ENCODE assay signal across 22 cellular contexts in genomic region chr1:205306929-205307566, GRCh38. TPM values are rescaled to one million over a fixed set of nuclear protein-coding genes. Genes with fewer than 3 reads are reported as not detected.
DNase-seq lines count a peak whose midpoint lies in the region; ATAC-seq and TF ChIP-seq lines count a peak whose summit lies in the region.
"Had no signal": no experiment of that assay in that cellular context is flagged by ENCODE, and none has a peak within 500 bp of the region (broad histone marks: within the 10 kb centered on the region; RNA-seq: fewer than 3 reads in every experiment).

No MANE protein-coding gene starts in this region.

- no peak overlapping the region for H2AFZ ChIP-seq in SK-N-SH (ENCODE audit: low read depth)

- ATAC-seq in Panc1 (no peak), GM19351 (IDR thresholded peaks at IDR 0.05; ENCODE audit: unreplicated experiment) (no peak)
- ATAC-seq: heart right ventricle, sciatic nerve had no signal

- no peak overlapping the region for H3K4me3 Mint-ChIP-seq in CD4-positive, alpha-beta memory T cell
- no peak overlapping the region for H3K4me3 Mint-ChIP-seq in endodermal cell
- H3K4me3 Mint-ChIP-seq: activated CD4-positive, alpha-beta T cell treated with anti-CD3 and anti-CD28 coated beads, Interleukin-2, amount 10 ng/mL, durations not matched to agents 24 days and 14 days had no signal

- peaks cover 25 to 67% (median 41%) of the 10 kb centered on the region in 4 donors for H3K4me1 Mint-ChIP-seq in CD4-positive, alpha-beta memory T cell
- H3K4me1 Mint-ChIP-seq in endodermal cell: peaks cover 4% of the 10 kb centered on the region

- TF ChIP-seq EP300 in SK-N-SH (IDR thresholded peaks at IDR 0.05; ENCODE audit: borderline replicate concordance in 1 of 2, low read depth in 1 of 2, low read length in 1 of 2): no peak

- H3K27ac Mint-ChIP-seq in CD4-positive, alpha-beta memory T cell: peak overlapping the region in 5 of 7 donors; percentile 6 to 73 (median 38)
- H3K27ac Mint-ChIP-seq in endodermal cell: no peak overlapping the region
- H3K27ac Mint-ChIP-seq: activated CD4-positive, alpha-beta T cell treated with anti-CD3 and anti-CD28 coated beads, Interleukin-2, amount 10 ng/mL, durations not matched to agents 24 days and 14 days had no signal

- POLR2A ChIA-PET in CD4-positive, alpha-beta memory T cell (lab: Charles Lee; ENCODE audit: partially characterized antibody): interaction anchor here (1.0 to 15.2 kb wide), 5 partner anchors 9 to 20 kb away, joined by 3 to 159 read pairs (median 3); no protein-coding TSS in a partner anchor
- POLR2A ChIA-PET in Panc1 (lab: Charles Lee): no interaction called here
- POLR2A ChIA-PET in SK-N-SH (lab: Yijun Ruan, JAX): no interaction called here

- H3K4me1 ChIP-seq in CD4-positive, alpha-beta memory T cell (ENCODE audit: insufficient read depth, low read length): peaks cover 39% of the 10 kb centered on the region
- H3K4me1 ChIP-seq in Panc1 (ENCODE audit: control insufficient read depth, insufficient read depth, low read length) (peaks cover 23% of the 10 kb centered on the region), endodermal cell (ENCODE audit: control insufficient read depth, insufficient read depth, low read length) (peaks cover 4% of the 10 kb centered on the region), neutrophil (ENCODE audit: control insufficient read depth in 1 of 2, insufficient read depth in 1 of 2, low read depth in 1 of 2, low read length in 1 of 2) (peaks cover 18 to 20% of the 10 kb centered on the region in 2 experiments), SK-N-SH (ENCODE audit: control insufficient read depth in 1 of 2, insufficient read depth in 2 of 2, low read depth in 1 of 2, low read length in 1 of 2) (peaks cover 0 to 5% of the 10 kb centered on the region in 2 experiments; a peak in 1 of 4 replicates)

- in situ Hi-C loops in Panc1 (cut with HindIII; ENCODE audit: low pct_unique_long_range_greater_than_20kb, low sequenced_read_pairs): no loop called here

- peaks cover 75 to 82% of the 10 kb centered on the region in 2 donors for H3K36me3 Mint-ChIP-seq in CD4-positive, alpha-beta memory T cell
- H3K36me3 Mint-ChIP-seq in endodermal cell (ENCODE audit: low read depth): peaks cover 84% of the 10 kb centered on the region

- WGBS in endodermal cell (ENCODE audit: insufficient coverage in 1 of 2, insufficient read length in 1 of 2), 2 experiments: 97 to 100% methylated on average over 3 to 7 of the region's 7 CpGs
- WGBS in SK-N-SH (ENCODE audit: low lambda C conversion rate): 92% methylated on average over 7 of the region's 7 CpGs

- H4K20me1 ChIP-seq in SK-N-SH (ENCODE audit: insufficient read depth): peaks cover 3% of the 10 kb centered on the region

- intact Hi-C loops in CD4-positive, alpha-beta memory T cell (cut with micrococcal nuclease): no loop called here
- intact Hi-C loops in Panc1 (cut with micrococcal nuclease; ENCODE audit: unreplicated experiment): no loop called here

- peaks cover 31% of the 10 kb centered on the region for H3K79me2 ChIP-seq in SK-N-SH (ENCODE audit: insufficient read depth)

- TF ChIP-seq RAD21 in SK-N-SH (IDR thresholded peaks at IDR 0.05; ENCODE audit: low read length): no peak

- H3K4me2 ChIP-seq in SK-N-SH: no peak overlapping the region

- H3K4me3 ChIP-seq in CD4-positive, alpha-beta memory T cell (ENCODE audit: low read length in 2 of 2): no peak overlapping the region
- H3K4me3 ChIP-seq in Panc1 (ENCODE audit: low read depth in 2 of 2, low read length in 2 of 2) (no peak overlapping the region), endodermal cell (ENCODE audit: low read length) (no peak overlapping the region), neutrophil (ENCODE audit: low read depth in 1 of 2, low read length in 1 of 2) (no peak overlapping the region), SK-N-SH (ENCODE audit: low read depth in 2 of 2, low read length in 1 of 2) (no peak overlapping the region)
- H3K4me3 ChIP-seq: heart right ventricle, lung, pancreas, suprapubic skin had no signal

- CTCF ChIA-PET in CD4-positive, alpha-beta memory T cell (lab: Charles Lee; ENCODE audit: partially characterized antibody): interaction anchor here (0.8 to 1.5 kb wide), 6 partner anchors 11 to 33 kb away, joined by 3 to 7 read pairs (median 4); partner anchors contain the start of gene NUAK2
- CTCF ChIA-PET in Panc1 (lab: Charles Lee) (interaction anchor here (0.6 to 0.8 kb wide), 2 partner anchors 24 to 34 kb away, joined by 3 read pairs; no protein-coding TSS in a partner anchor), SK-N-SH (lab: Yijun Ruan, JAX) (interaction anchor here (1.0 to 46.8 kb wide), 2 partner anchors 29 to 35 kb away, joined by 3 to 1368 read pairs; no protein-coding TSS in a partner anchor)

- TF ChIP-seq CTCF in Panc1 (IDR thresholded peaks at IDR 0.05) (no peak), endodermal cell (conservative IDR thresholded peaks at IDR 0.05) (no peak), neutrophil (IDR thresholded peaks at IDR 0.05) (no peak), SK-N-SH (IDR thresholded peaks at IDR 0.05) (no peak)

- no peak for DNase-seq in CD4-positive, alpha-beta memory T cell
- DNase-seq in Panc1 (ENCODE audit: low read depth, low spot score) (no peak), endodermal cell (no peak), NCI-H2029 (lab: John Stamatoyannopoulos, UW) (no peak), SK-N-SH (no peak)
- DNase-seq: activated CD4-positive, alpha-beta T cell treated with anti-CD3 and anti-CD28 coated beads, Interleukin-2, amount 10 ng/mL, durations not matched to agents 24 days and 14 days; activated effector memory CD4-positive, alpha-beta T cell treated with Interleukin-2 at 50 U/mL for 16 hours; DMS79; heart right ventricle; Kasumi-1; NCI-H1092; NCI-H510A treated with DMSO at 0.1 percent for 48 hours; pancreas; RPMI8226; SW 1271 had no signal

- H3F3A ChIP-seq in SK-N-SH (replicated peaks; ENCODE audit: insufficient read depth): peaks cover 8% of the 10 kb centered on the region

- no TSS peak for BruUV-seq in Panc1 (replicated peaks; lab: Mats Ljungman, UMichigan)

- H3K9me2 ChIP-seq in SK-N-SH: no peaks in the 10 kb centered on the region

- H3K9me3 Mint-ChIP-seq in CD4-positive, alpha-beta memory T cell: no peaks in the 10 kb centered on the region
- H3K9me3 Mint-ChIP-seq in endodermal cell: no peaks in the 10 kb centered on the region
- H3K9me3 Mint-ChIP-seq: activated CD4-positive, alpha-beta T cell treated with anti-CD3 and anti-CD28 coated beads, Interleukin-2, amount 10 ng/mL, durations not matched to agents 24 days and 14 days had no signal

- H3K27me3 Mint-ChIP-seq in CD4-positive, alpha-beta memory T cell: no peaks in the 10 kb centered on the region
- no peaks in the 10 kb centered on the region for H3K27me3 Mint-ChIP-seq in endodermal cell (ENCODE audit: insufficient read depth)
- H3K27me3 Mint-ChIP-seq: activated CD4-positive, alpha-beta T cell treated with anti-CD3 and anti-CD28 coated beads, Interleukin-2, amount 10 ng/mL, durations not matched to agents 24 days and 14 days had no signal

- H3K9me3 ChIP-seq in CD4-positive, alpha-beta memory T cell (ENCODE audit: control insufficient read depth in 1 of 2, low read length in 2 of 2): no peaks in the 10 kb centered on the region
- H3K9me3 ChIP-seq in Panc1 (ENCODE audit: control insufficient read depth, insufficient read depth, low read depth, low read length): no peaks in the 10 kb centered on the region
- H3K9me3 ChIP-seq in endodermal cell (ENCODE audit: control insufficient read depth, low read length): no peaks in the 10 kb centered on the region
- H3K9me3 ChIP-seq in neutrophil: peaks cover 12% of the 10 kb centered on the region
- no peaks in the 10 kb centered on the region for H3K9me3 ChIP-seq in SK-N-SH
- H3K9me3 ChIP-seq: heart right ventricle, pancreas, suprapubic skin had no signal

- H3K27me3 ChIP-seq in CD4-positive, alpha-beta memory T cell (ENCODE audit: insufficient read depth, low read length): no peaks in the 10 kb centered on the region
- no peaks in the 10 kb centered on the region for H3K27me3 ChIP-seq in Panc1 (ENCODE audit: control insufficient read depth, insufficient read depth, low read length)
- H3K27me3 ChIP-seq in endodermal cell (ENCODE audit: control insufficient read depth, insufficient read depth, low read length, poor library complexity, severe bottlenecking): no peaks in the 10 kb centered on the region
- no peaks in the 10 kb centered on the region for H3K27me3 ChIP-seq in neutrophil
- H3K27me3 ChIP-seq in SK-N-SH (ENCODE audit: insufficient read depth): no peaks in the 10 kb centered on the region
- H3K27me3 ChIP-seq: heart right ventricle, pancreas, suprapubic skin had no signal

- no peak overlapping the region for H3K27ac ChIP-seq in CD4-positive, alpha-beta memory T cell (ENCODE audit: low read depth, low read length)
- H3K27ac ChIP-seq in Panc1 (ENCODE audit: low read length) (peak overlapping the region; percentile 21; the same call in 1 of the 2 replicates), endodermal cell (ENCODE audit: low read depth, low read length) (peak overlapping the region; percentile 30), neutrophil (peak overlapping the region; percentile 37), SK-N-SH (ENCODE audit: low read depth in 2 of 2, low read length in 1 of 2) (no peak overlapping the region)
- H3K27ac ChIP-seq: heart right ventricle, pancreas, suprapubic skin had no signal

- no peak overlapping the region for H3K9ac ChIP-seq in endodermal cell (ENCODE audit: extremely low read depth, low read length, poor library complexity, severe bottlenecking)
- no peak overlapping the region for H3K9ac ChIP-seq in SK-N-SH

- H3K36me3 ChIP-seq in CD4-positive, alpha-beta memory T cell (ENCODE audit: insufficient read depth, low read length): peaks cover 96% of the 10 kb centered on the region
- peaks cover 10% of the 10 kb centered on the region for H3K36me3 ChIP-seq in Panc1 (ENCODE audit: control insufficient read depth, insufficient read depth, low read length)
- H3K36me3 ChIP-seq in endodermal cell (ENCODE audit: control insufficient read depth, insufficient read depth, low read length): peaks cover 91% of the 10 kb centered on the region
- peaks cover 99% of the 10 kb centered on the region for H3K36me3 ChIP-seq in neutrophil
- peaks cover 43 to 49% of the 10 kb centered on the region in 2 experiments for H3K36me3 ChIP-seq in SK-N-SH (replicated peaks in 1 of 2; ENCODE audit: control insufficient read depth in 1 of 2, insufficient read depth in 2 of 2, low read length in 1 of 2)

RNA-seq across cellular contexts. Expression of gene NUAK2, which starts 14.5 kb away (rescaled TPM):
- total RNA-seq in CD4-positive, alpha-beta memory T cell: 10 to 100 TPM; 32.5 to 32.8 TPM
- 10 to 100 TPM in 1 of 2 donors, 1 to 10 TPM in 1; 8.5 to 35.7 TPM for polyA plus RNA-seq in CD4-positive, alpha-beta memory T cell
- total RNA-seq in Panc1 (2021; ENCODE audit: unreplicated experiment) (17.4 TPM), endodermal cell (10 to 100 TPM; 13.4 to 19.1 TPM)
- 8.8 TPM for polyA plus RNA-seq in Panc1 (2012; ENCODE audit: insufficient read length)
- polyA plus RNA-seq in endodermal cell (2013, experiment 1 of 2): 21.8 TPM
- 21.0 TPM for polyA plus RNA-seq in endodermal cell (2013, experiment 2 of 2)
- 6.8 and 11.1 TPM in 2 replicates for polyA plus RNA-seq in SK-N-SH (2012; rRNA removed)
- 4.4 and 6.4 TPM in 2 replicates for polyA plus RNA-seq in SK-N-SH (2012; cell fraction: cytosol; rRNA removed)
- polyA plus RNA-seq in SK-N-SH (2012; cell fraction: nucleus; rRNA removed): 13.2 and 14.3 TPM in 2 replicates

RNA-seq across cellular contexts. Expression of gene KLHDC8A, which starts 49.7 kb away (rescaled TPM):
- total RNA-seq in CD4-positive, alpha-beta memory T cell: not detected
- polyA plus RNA-seq in CD4-positive, alpha-beta memory T cell: not detected
- total RNA-seq in Panc1 (2021; ENCODE audit: unreplicated experiment) (0.31 TPM), endodermal cell (under 1 TPM; 0.38 to 0.53 TPM)
- not detected for polyA plus RNA-seq in Panc1 (2012; ENCODE audit: insufficient read length)
- polyA plus RNA-seq in endodermal cell (2013, experiment 1 of 2): 14.6 TPM
- polyA plus RNA-seq in endodermal cell (2013, experiment 2 of 2): 13.5 TPM
- polyA plus RNA-seq in SK-N-SH (2012; rRNA removed): 0.02 and 0.03 TPM in 2 replicates
- 0.01 and 0.09 TPM in 2 replicates for polyA plus RNA-seq in SK-N-SH (2012; cell fraction: cytosol; rRNA removed)
- 0.07 TPM in 1 of 2 replicates, not detected in the other for polyA plus RNA-seq in SK-N-SH (2012; cell fraction: nucleus; rRNA removed)
- total RNA-seq: endothelial cell of umbilical vein, myocyte had no signal
- polyA plus RNA-seq: endothelial cell of umbilical vein had no signal

Comparison
In these comparisons a context has a peak if more than half of its experiments do, and no peak if none do; other contexts are left out.
1. H3K27ac ChIP-seq: peak in Panc1 (single experiment), endodermal cell (single experiment) and neutrophil (single experiment); none in CD4-positive, alpha-beta memory T cell (single experiment) and SK-N-SH (0 of 2).